In the genomic region with DNA sequence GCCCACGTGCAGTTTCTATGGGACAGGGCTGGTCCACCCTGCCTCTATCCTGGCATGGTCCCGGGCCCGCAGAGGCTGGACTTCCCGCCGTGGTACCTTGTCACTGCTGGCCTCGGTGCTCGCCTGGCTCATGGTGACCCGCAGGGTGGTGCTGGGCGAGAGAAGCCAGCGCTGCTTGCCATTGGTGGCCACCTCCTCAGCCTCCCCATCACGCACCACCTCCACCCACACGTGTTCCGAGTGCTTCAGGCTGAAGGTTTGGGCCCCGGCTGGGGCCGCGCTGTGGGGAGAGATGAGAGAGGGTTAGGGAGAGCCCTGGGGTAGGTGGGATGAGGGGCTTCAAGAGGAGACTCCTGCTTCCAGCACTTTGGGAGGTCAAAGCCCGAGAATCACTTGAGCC, we compare ENCODE assay signal across 9 cellular contexts. TPM values are rescaled to one million over a fixed set of nuclear protein-coding genes. Genes with fewer than 3 reads are reported as not detected.
"Had no signal": no experiment of that assay in that cellular context is flagged by ENCODE, and none has a peak within 500 bp of the region (broad histone marks: within the 10 kb centered on the region; RNA-seq: fewer than 3 reads in every experiment).

No MANE protein-coding gene starts in this region.

- H3K4me2 ChIP-seq: GM23338 had no signal

- H2AFZ ChIP-seq: GM23338 had no signal

- H3K9me3 ChIP-seq: HAP-1 had no signal

- H3K4me1 ChIP-seq: HAP-1 had no signal

- H3K9me3 Mint-ChIP-seq: GM23338, HFFc6, IgD-negative memory B cell had no signal

- H3K36me3 ChIP-seq: HAP-1 had no signal

- H3K27ac Mint-ChIP-seq: GM23338, HFFc6, IgD-negative memory B cell had no signal

- H3K4me3 Mint-ChIP-seq: GM23338, HFFc6, IgD-negative memory B cell had no signal

- H3K27ac ChIP-seq: HL-60 had no signal

- H3K4me3 ChIP-seq: GM23338, HAP-1 had no signal

- DNase-seq: H7, HFFc6 had no signal

- ATAC-seq: GM23338, HCT116, HepG2 had no signal

- H3K4me1 Mint-ChIP-seq: IgD-negative memory B cell had no signal

- H3K36me3 Mint-ChIP-seq: IgD-negative memory B cell had no signal

RNA-seq across cellular contexts. Expression of a gene that starts 14.5 kb away (rescaled TPM):
- total RNA-seq: HepG2, HT1080 had no signal
- polyA plus RNA-seq: HepG2 had no signal
